Comparison of ENCODE assay signal across 8 cellular contexts in genomic region chr15:92097473-92098178, GRCh38.
DNase-seq lines count a peak whose midpoint lies in the region; ATAC-seq and TF ChIP-seq lines count a peak whose summit lies in the region.

No MANE protein-coding gene starts in this region.

- H3K36me3 ChIP-seq in endodermal cell (ENCODE audit: control insufficient read depth, insufficient read depth, low read length) (no peaks in the 10 kb centered on the region), tibial nerve (peaks cover 0 to 9% (median 0%) of the 10 kb centered on the region in 3 donors)

- no peak overlapping the region for H3K9ac ChIP-seq in endodermal cell (ENCODE audit: extremely low read depth, low read length, poor library complexity, severe bottlenecking)

- H3K27me3 Mint-ChIP-seq in endodermal cell (ENCODE audit: insufficient read depth) = peaks cover 10% of the 10 kb centered on the region

- H3K9me3 ChIP-seq in endodermal cell (ENCODE audit: control insufficient read depth, low read length) (peaks cover 4% of the 10 kb centered on the region), tibial nerve (no peaks in the 10 kb centered on the region)

- no peak overlapping the region for H3K4me3 Mint-ChIP-seq in endodermal cell

- H3K27me3 ChIP-seq in endodermal cell (ENCODE audit: control insufficient read depth, insufficient read depth, low read length, poor library complexity, severe bottlenecking) (no peaks in the 10 kb centered on the region), tibial nerve (no peaks in the 10 kb centered on the region)

- no peak for TF ChIP-seq POLR2A in tibial nerve (IDR thresholded peaks at IDR 0.05)

- TF ChIP-seq CTCF in 22Rv1 (IDR thresholded peaks at IDR 0.05) = peak; percentile 80
- peak; percentile 73 for TF ChIP-seq CTCF in GM12875 (IDR thresholded peaks at IDR 0.05; ENCODE audit: borderline replicate concordance, insufficient read depth, low read depth, low read length)
- TF ChIP-seq CTCF in endodermal cell (conservative IDR thresholded peaks at IDR 0.05) = peak; percentile 95
- peak; percentile 66 to 74 (median 71) for TF ChIP-seq CTCF in tibial nerve (IDR thresholded peaks at IDR 0.05)

- peaks cover 8% of the 10 kb centered on the region for H3K4me1 Mint-ChIP-seq in endodermal cell

- ATAC-seq in HG02763 (IDR thresholded peaks at IDR 0.05; ENCODE audit: unreplicated experiment) = peak; percentile 55

- H3K4me3 ChIP-seq in GM12875 (ENCODE audit: low read depth, low read length) (no peak overlapping the region), endodermal cell (ENCODE audit: low read length) (no peak overlapping the region), tibial nerve (no peak overlapping the region)

- peaks cover 3% of the 10 kb centered on the region for H3K9me3 Mint-ChIP-seq in endodermal cell

- 33 to 41% methylated on average over 11 to 17 of the region's 17 CpGs for WGBS in endodermal cell (ENCODE audit: insufficient coverage in 1 of 2, insufficient read length in 1 of 2), 2 experiments
- WGBS in tibial nerve, 2 donors = 34 to 36% methylated on average over 17 of the region's 17 CpGs

- no peaks in the 10 kb centered on the region for H3K36me3 Mint-ChIP-seq in endodermal cell (ENCODE audit: low read depth)

- TF ChIP-seq EP300 in tibial nerve (IDR thresholded peaks at IDR 0.05) = no peak

- peak; percentile 55 for DNase-seq in NCI-H2107 treated with DMSO at 0.1 percent for 48 hours (lab: John Stamatoyannopoulos, UW; ENCODE audit: unreplicated experiment)
- peak; percentile 30 for DNase-seq in activated CD4-positive, alpha-beta T cell treated with anti-CD3 and anti-CD28 coated beads, Interleukin-2, amount 50 U/mL, for 1 hour
- DNase-seq in endodermal cell = peak; percentile 93
- peak; percentile 40 for DNase-seq in middle frontal gyrus (ENCODE audit: extremely low spot score, low spot score)
- peak in 1 of 2 donors; percentile 46 for DNase-seq in tibial nerve (ENCODE audit: low spot score in 2 of 2)

- H3K4me1 ChIP-seq in endodermal cell (ENCODE audit: control insufficient read depth, insufficient read depth, low read length) = no peaks in the 10 kb centered on the region
- peaks cover 0 to 8% (median 0%) of the 10 kb centered on the region in 4 donors for H3K4me1 ChIP-seq in tibial nerve

- peak overlapping the region; percentile 3 for H3K27ac Mint-ChIP-seq in endodermal cell

- H3K27ac ChIP-seq in 22Rv1 (no peak overlapping the region), endodermal cell (ENCODE audit: low read depth, low read length) (no peak overlapping the region), tibial nerve (no peak overlapping the region)
